ENCODE assay signal across 8 cellular contexts in genomic region chr22:39241632-39242388, GRCh38. TPM values are rescaled to one million over a fixed set of nuclear protein-coding genes. Genes with fewer than 3 reads are reported as not detected.
DNase-seq lines count a peak whose midpoint lies in the region; ATAC-seq and TF ChIP-seq lines count a peak whose summit lies in the region.

No MANE protein-coding gene starts in this region.

- H3K36me3 Mint-ChIP-seq in H9 (ENCODE audit: insufficient read depth in 1 of 3, low read depth in 3 of 3): peaks cover 0 to 3% (median 2%) of the 10 kb centered on the region in 3 experiments; a peak in 2 of 7 replicates
- no peaks in the 10 kb centered on the region for H3K36me3 Mint-ChIP-seq in activated T-cell treated with anti-CD3 and anti-CD28 coated beads, Interleukin-2, amount 50 U/mL, for 24 hours (ENCODE audit: low read depth)

- no peak overlapping the region for H2BK20ac ChIP-seq in H9 (ENCODE audit: low read depth, low read length, poor library complexity, severe bottlenecking)

- H2AK5ac ChIP-seq in H9 (ENCODE audit: insufficient read length, low read length): no peak overlapping the region

- no peak overlapping the region for H4K91ac ChIP-seq in H9 (ENCODE audit: insufficient read length, low read depth, low read length)

- peaks cover 4% of the 10 kb centered on the region in 2 experiments; a peak in 3 of 5 replicates for H3K9me3 Mint-ChIP-seq in H9
- H3K9me3 Mint-ChIP-seq in activated T-cell treated with anti-CD3 and anti-CD28 coated beads, Interleukin-2, amount 50 U/mL, for 24 hours: no peaks in the 10 kb centered on the region

- H3K27me3 ChIP-seq in H9 (ENCODE audit: insufficient read depth, low read length): peaks cover 19% of the 10 kb centered on the region

- no peak overlapping the region for H2BK5ac ChIP-seq in H9 (ENCODE audit: insufficient read length, low read length)

- H3K27ac ChIP-seq in H9 (ENCODE audit: insufficient read length, low read depth, low read length): no peak overlapping the region
- peak overlapping the region in 20 of 21 experiments; percentile 34 to 92 (median 79) for H3K27ac ChIP-seq in skin epidermis

- peak overlapping the region; percentile 5 for H3K4me2 ChIP-seq in H9 (ENCODE audit: insufficient read depth, insufficient read length, low read length)

- H4K5ac ChIP-seq in H9 (ENCODE audit: insufficient read length, low read depth, low read length): no peak overlapping the region

- no peak overlapping the region for H3K18ac ChIP-seq in H9 (ENCODE audit: insufficient read length, low read depth, low read length)

- peak overlapping the region; percentile 70 to 88 for H3K4me3 Mint-ChIP-seq in H9
- H3K4me3 Mint-ChIP-seq in activated T-cell treated with anti-CD3 and anti-CD28 coated beads, Interleukin-2, amount 50 U/mL, for 24 hours: peak overlapping the region; percentile 69

- H3K56ac ChIP-seq in H9 (ENCODE audit: insufficient read length, low read depth, low read length): no peak overlapping the region

- peaks cover 85% of the 10 kb centered on the region for H3K27me3 Mint-ChIP-seq in H9 (ENCODE audit: low read depth)
- peaks cover 46% of the 10 kb centered on the region for H3K27me3 Mint-ChIP-seq in activated T-cell treated with anti-CD3 and anti-CD28 coated beads, Interleukin-2, amount 50 U/mL, for 24 hours

- no CpG with 5 or more reads among the region's 71 CpGs for WGBS in H9 (ENCODE audit: extremely low coverage, insufficient read length, low lambda C conversion rate)

- H3K79me1 ChIP-seq in H9 (ENCODE audit: insufficient read depth, low read depth, low read length, poor library complexity, severe bottlenecking): no peaks in the 10 kb centered on the region

- H3T11ph ChIP-seq in H9 (ENCODE audit: low read length): no peak overlapping the region

- H3K9ac ChIP-seq in H9 (ENCODE audit: extremely low read depth, insufficient read length, low read length): no peak overlapping the region

- H2BK15ac ChIP-seq in H9 (ENCODE audit: low read depth, low read length): no peak overlapping the region

- DNase-seq in H9 (no peak), glomerular visceral epithelial cell (ENCODE audit: extremely low spot score) (peak; percentile 27), HCEC 1CT (no peak)
- DNase-seq in activated T-cell treated with anti-CD3 and anti-CD28 coated beads, Interleukin-2, amount 50 U/mL, for 24 hours: peak; percentile 63

- peak overlapping the region; percentile 38 to 64 (median 56) for H3K4me3 ChIP-seq in skin epidermis

- ATAC-seq in HG02588 (IDR thresholded peaks at IDR 0.05; ENCODE audit: unreplicated experiment): no peak
- no peak for ATAC-seq in GM21360 (IDR thresholded peaks at IDR 0.05; ENCODE audit: unreplicated experiment)
- no peak for ATAC-seq in GM18870 (IDR thresholded peaks at IDR 0.05; ENCODE audit: unreplicated experiment)

- H3K23ac ChIP-seq in H9 (ENCODE audit: insufficient read length, low read depth, low read length): no peak overlapping the region

- H3K4ac ChIP-seq in H9 (ENCODE audit: low read depth, low read length): no peak overlapping the region

- H3K4me1 Mint-ChIP-seq in H9: peaks cover 24 to 38% of the 10 kb centered on the region in 2 experiments
- H3K4me1 Mint-ChIP-seq in activated T-cell treated with anti-CD3 and anti-CD28 coated beads, Interleukin-2, amount 50 U/mL, for 24 hours (ENCODE audit: low read depth): peaks cover 56% of the 10 kb centered on the region

- no peak overlapping the region for H2AFZ ChIP-seq in H9 (ENCODE audit: low read length)

- H3K79me2 ChIP-seq in H9 (ENCODE audit: insufficient read depth, low read length): no peaks in the 10 kb centered on the region

- H3K4me1 ChIP-seq in H9 (ENCODE audit: insufficient read depth, low read length): no peaks in the 10 kb centered on the region

- no peak overlapping the region for H2BK120ac ChIP-seq in H9 (ENCODE audit: low read depth, low read length, poor library complexity, severe bottlenecking)

- H3K9me3 ChIP-seq in H9 (ENCODE audit: control insufficient read depth, low read depth, low read length): no peaks in the 10 kb centered on the region

- no peak overlapping the region for H2BK12ac ChIP-seq in H9 (ENCODE audit: insufficient read length, low read depth, low read length)

- H3K27ac Mint-ChIP-seq in H9: peak overlapping the region in 1 of 3 experiments; percentile 69; a peak in 1 of 7 replicates
- H3K27ac Mint-ChIP-seq in activated T-cell treated with anti-CD3 and anti-CD28 coated beads, Interleukin-2, amount 50 U/mL, for 24 hours: peak overlapping the region; percentile 82

- H3K14ac ChIP-seq in H9 (ENCODE audit: insufficient read depth, low read length): no peak overlapping the region; the same call in 1 of the 2 replicates

- peaks cover 4% of the 10 kb centered on the region for H4K20me1 ChIP-seq in H9 (ENCODE audit: control insufficient read depth, insufficient read depth, insufficient read length)

- H3K23me2 ChIP-seq in H9 (ENCODE audit: insufficient read length, low read depth, low read length, poor library complexity, severe bottlenecking): peaks cover 18% of the 10 kb centered on the region

- H4K8ac ChIP-seq in H9 (replicated peaks; ENCODE audit: insufficient read length, low read depth, low read length): no peak overlapping the region

- no peak for TF ChIP-seq CTCF in H9 (conservative IDR thresholded peaks at IDR 0.05)

RNA-seq across cellular contexts. Expression of gene PDGFB, which starts 3.0 kb away (rescaled TPM):
- total RNA-seq in H9 (2021): 6.1 and 7.1 TPM in 2 replicates

Comparison
In these comparisons a context has a peak if more than half of its experiments do, and no peak if none do; other contexts are left out.
1. DNase-seq: peak in activated T-cell treated with anti-CD3 and anti-CD28 coated beads, Interleukin-2, amount 50 U/mL, for 24 hours (single experiment) and glomerular visceral epithelial cell (single experiment); none in H9 (single experiment) and HCEC 1CT (single experiment).